In the genomic region with DNA sequence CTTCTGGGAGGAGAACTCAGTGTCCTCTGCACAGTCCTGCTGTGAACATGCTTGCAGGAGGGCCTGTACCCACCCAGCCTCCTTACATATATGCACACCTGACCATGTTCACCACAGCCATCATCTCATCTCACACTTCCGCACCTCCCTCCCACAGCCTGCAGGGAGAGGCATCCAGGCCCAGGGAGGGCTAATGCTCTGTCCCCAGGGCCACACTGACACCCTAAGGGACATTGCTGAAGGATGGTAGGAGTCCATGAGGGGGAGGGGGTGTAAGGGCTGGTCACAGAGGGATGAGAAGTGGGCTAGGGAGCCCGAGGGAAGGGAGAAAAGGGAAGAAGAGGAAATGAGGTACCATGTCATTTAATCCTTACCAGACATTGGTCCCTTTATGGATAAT, we compare ENCODE assay signal across 17 cellular contexts. TPM values are rescaled to one million over a fixed set of nuclear protein-coding genes. Genes with fewer than 3 reads are reported as not detected.
A peak's percentile ranks its signal among the peaks of the same experiment; 100 is the strongest.
DNase-seq lines count a peak whose midpoint lies in the region; ATAC-seq, FAIRE-seq and TF ChIP-seq lines count a peak whose summit lies in the region.
"Had no signal": no experiment of that assay in that cellular context is flagged by ENCODE, and none has a peak within 500 bp of the region (broad histone marks: within the 10 kb centered on the region; RNA-seq: fewer than 3 reads in every experiment).

No MANE protein-coding gene starts in this region.

- no peak overlapping the region for H3K18ac ChIP-seq in H1 (ENCODE audit: extremely low read depth, low read length)

- 100% methylated on average over 2 of the region's 2 CpGs; no CpG with 5 or more reads in 1 of the 2 experiments for WGBS in H1 (ENCODE audit: extremely low coverage in 1 of 2, insufficient coverage in 1 of 2, insufficient read length in 1 of 2, insufficient replicate concordance in 2 of 2, low coverage in 1 of 2, low lambda C conversion rate in 2 of 2, missing lambda C conversion rate in 1 of 2), 2 experiments

- no peak overlapping the region for H2AFZ ChIP-seq in H1 (ENCODE audit: low read length)
- H2AFZ ChIP-seq: GM23248 had no signal

- POLR2A ChIA-PET in H1 (lab: Charles Lee; ENCODE audit: partially characterized antibody) = interaction anchor here (1.2 to 1.3 kb wide), 2 partner anchors 8 to 9 kb away, joined by 3 read pairs; no protein-coding TSS in a partner anchor

- no peak for TF ChIP-seq POLR2A in H1 (IDR thresholded peaks at IDR 0.05; ENCODE audit: control extremely low read depth in 1 of 2, low read depth in 2 of 2, low read length in 2 of 2)

- no peaks in the 10 kb centered on the region for H3K36me3 ChIP-seq in H1 (ENCODE audit: control insufficient read depth in 2 of 4, insufficient read depth in 4 of 4, low read length in 3 of 4)

- H3K14ac ChIP-seq in H1 (ENCODE audit: insufficient read length) = no peak overlapping the region

- H3K79me2 ChIP-seq in H1 (ENCODE audit: control insufficient read depth in 1 of 2, insufficient read depth in 2 of 2, low read length in 2 of 2) = no peaks in the 10 kb centered on the region

- no peak for TF ChIP-seq RAD21 in H1 (IDR thresholded peaks at IDR 0.05 in 1 of 2, conservative IDR thresholded peaks at IDR 0.05 in 1 of 2; ENCODE audit: low read depth in 2 of 2, low read length in 2 of 2)

- no peaks in the 10 kb centered on the region for H3K79me1 ChIP-seq in H1 (ENCODE audit: low read depth, low read length)

- H2BK120ac ChIP-seq in H1 (replicated peaks; ENCODE audit: low read depth, low read length) = no peak overlapping the region

- TF ChIP-seq CTCF in H1 (IDR thresholded peaks at IDR 0.05; ENCODE audit: control extremely low read depth in 1 of 3, insufficient read depth in 1 of 3, low read depth in 1 of 3, low read length in 3 of 3) = no peak

- CTCF ChIA-PET in H1 (lab: Charles Lee; ENCODE audit: partially characterized antibody) = interaction anchor here (0.6 to 16.5 kb wide), 78 partner anchors 12 to 884 kb away, joined by 3 to 290 read pairs (median 7); partner anchors contain the start of genes MYOD1, OTOG and USH1C

- no peak for ATAC-seq in GM19328 (IDR thresholded peaks at IDR 0.05; ENCODE audit: unreplicated experiment)

- no peak overlapping the region for H3K4me2 ChIP-seq in H1 (ENCODE audit: insufficient read depth in 1 of 2, low read depth in 2 of 2, low read length in 2 of 2)
- H3K4me2 ChIP-seq: A549 had no signal

- H3K9ac ChIP-seq in H1 (replicated peaks in 1 of 4; ENCODE audit: extremely low read depth in 1 of 4, low read depth in 3 of 4, low read length in 3 of 4) = no peak overlapping the region
- H3K9ac ChIP-seq: GM23248 had no signal

- no peak overlapping the region for H4K8ac ChIP-seq in H1 (ENCODE audit: extremely low read depth, insufficient read depth, low read length)

- no peak overlapping the region for H2BK20ac ChIP-seq in H1 (ENCODE audit: low read length)

- no peaks in the 10 kb centered on the region for H3K9me3 ChIP-seq in H1 (ENCODE audit: insufficient read depth in 2 of 2, low read depth in 1 of 2, low read length in 1 of 2)
- H3K9me3 ChIP-seq: A549, Caco-2 had no signal

- TF ChIP-seq EP300 in H1 (IDR thresholded peaks at IDR 0.05; ENCODE audit: borderline replicate concordance in 1 of 2, low read depth in 2 of 2, low read length in 2 of 2) = no peak

- no peak overlapping the region for H2AK5ac ChIP-seq in H1 (ENCODE audit: low read depth, low read length)

- peaks cover 7 to 24% (median 18%) of the 10 kb centered on the region in 4 experiments for H3K27me3 ChIP-seq in H1 (replicated peaks in 1 of 4; ENCODE audit: control insufficient read depth in 3 of 4, extremely low read depth in 1 of 4, insufficient read depth in 3 of 4, low read length in 3 of 4)

- H3K56ac ChIP-seq in H1 (replicated peaks; ENCODE audit: insufficient read length, low read depth, low read length) = no peak overlapping the region

- H2BK5ac ChIP-seq in H1 (ENCODE audit: low read depth, low read length) = no peak overlapping the region

- peaks cover 0 to 2% (median under 1%) of the 10 kb centered on the region in 4 experiments; a peak in 3 of 7 replicates for H3K4me1 ChIP-seq in H1 (replicated peaks in 1 of 4; ENCODE audit: control insufficient read depth in 3 of 4, insufficient read depth in 4 of 4, low read length in 3 of 4)
- H3K4me1 ChIP-seq: A549 had no signal

- no peak overlapping the region for H3K23ac ChIP-seq in H1 (ENCODE audit: insufficient read length)

- H2BK15ac ChIP-seq in H1 (ENCODE audit: low read length) = no peak overlapping the region

- no peak overlapping the region for H4K5ac ChIP-seq in H1 (ENCODE audit: insufficient read length, low read depth, low read length)

- no peak overlapping the region for H3K4ac ChIP-seq in H1 (replicated peaks; ENCODE audit: insufficient read length, low read depth, low read length)

- H3K4me3 ChIP-seq in H1 (ENCODE audit: extremely low read depth in 1 of 4, insufficient read depth in 2 of 4, low read depth in 3 of 4, low read length in 4 of 4) = no peak overlapping the region
- H3K4me3 ChIP-seq: A549, GM23248 had no signal

- no peak overlapping the region for H4K91ac ChIP-seq in H1 (replicated peaks; ENCODE audit: insufficient read length, low read length)

- H4K20me1 ChIP-seq in H1 (replicated peaks in 1 of 2; ENCODE audit: control insufficient read depth in 1 of 2, insufficient read depth in 2 of 2, low read length in 2 of 2) = peaks cover 4 to 7% of the 10 kb centered on the region in 2 experiments

- H3K27ac ChIP-seq in H1 (ENCODE audit: low read depth, low read length) = no peak overlapping the region
- H3K27ac ChIP-seq: 22Rv1, A549, C4-2B, GM23248 had no signal

- H2BK12ac ChIP-seq in H1 (ENCODE audit: low read depth, low read length) = 0 out of 2 replicates have a peak overlapping the region, but pooled peaks have one; percentile 50

- no peak for FAIRE-seq in H1 (lab: Jason Lieb, UNC)
- FAIRE-seq: A549, GM18507 had no signal

- DNase-seq in activated effector memory CD4-positive, alpha-beta T cell treated with anti-CD3 and anti-CD28 coated beads, Interleukin-2, amount 50 U/mL, for 16 hours = peak; percentile 53
- no peak for DNase-seq in activated effector memory CD4-positive, alpha-beta T cell treated with Interleukin-2 at 50 U/mL for 16 hours
- DNase-seq in HT-29 (ENCODE audit: low spot score) (peak; percentile 8), H1 (ENCODE audit: low read depth in 1 of 2, low spot score in 2 of 2) (no peak), hippocampal formation (lab: John Stamatoyannopoulos, UW) (no peak), SHP77 treated with DMSO at 0.1 percent for 48 hours (lab: John Stamatoyannopoulos, UW) (no peak)
- DNase-seq: CD4-positive, alpha-beta T cell; KG1 had no signal

- peaks cover 8% of the 10 kb centered on the region for H3K23me2 ChIP-seq in H1 (ENCODE audit: low read depth, low read length)

TF ChIP-seq in H1, 55 proteins besides CTCF, POLR2A, EP300 and RAD21:
- TF ChIP-seq CBX5 (IDR thresholded peaks at IDR 0.05; ENCODE audit: low read depth, low read length) = no peak
- no peak for TF ChIP-seq CBX8 (IDR thresholded peaks at IDR 0.05; ENCODE audit: borderline replicate concordance, low read depth, low read length)
- no peak for TF ChIP-seq BACH1 (IDR thresholded peaks at IDR 0.05; ENCODE audit: low read length)
- TF ChIP-seq SP1 (IDR thresholded peaks at IDR 0.05; ENCODE audit: low read depth, low read length) = no peak
- no peak for TF ChIP-seq SRF (IDR thresholded peaks at IDR 0.05; ENCODE audit: low read depth, low read length)
- TF ChIP-seq JUN (IDR thresholded peaks at IDR 0.05; ENCODE audit: low read depth, low read length) = no peak
- TF ChIP-seq SP2 (IDR thresholded peaks at IDR 0.05; ENCODE audit: low read length) = no peak
TF ChIP-seq in H1: peak in this region for 0.

RNA-seq across cellular contexts. Expression of gene KCNC1, which starts 4.4 kb away (rescaled TPM):
- not detected in 2 replicates for total RNA-seq in HT-29 (2014; rRNA removed; shearing (Covaris generic))
- total RNA-seq in H1 (2021; fragmentation: NEBNext Ultra II Directional; extraction: Animal tissue kit (Norgen Biotek cat#: 25700)) = 0.19 and 0.26 TPM in 2 replicates
- 0.08 and 0.11 TPM in 2 replicates for polyA plus RNA-seq in H1 (2011; rRNA removed)
- 0.13 TPM for polyA plus RNA-seq in H1 (2011; cell fraction: cytosol; rRNA removed)
- polyA plus RNA-seq in H1 (2011; cell fraction: nucleus; rRNA removed) = 0.17 TPM
- 0.16 to 0.52 TPM (median 0.34 TPM) in 4 replicates for polyA plus RNA-seq in H1 (2012, experiment 1 of 2)
- polyA plus RNA-seq in H1 (2012, experiment 2 of 2) = 0.22 TPM
- polyA plus RNA-seq in H1 (2013, experiment 1 of 2) = 0.04 TPM
- 0.04 TPM for polyA plus RNA-seq in H1 (2013, experiment 2 of 2)
- 0.09 and 0.49 TPM in 2 replicates for polyA minus RNA-seq in H1 (2011; rRNA and poly(A)+ RNA removed)
- not detected for polyA minus RNA-seq in H1 (2011; cell fraction: cytosol; rRNA and poly(A)+ RNA removed)
- polyA minus RNA-seq in H1 (2011; cell fraction: nucleus; rRNA and poly(A)+ RNA removed) = 0.20 TPM
- total RNA-seq: CD4-positive, alpha-beta T cell; GM23248; H7 had no signal
- polyA plus RNA-seq: BJ, GM23248 had no signal

RNA-seq across cellular contexts. Expression of gene MYOD1, which starts 10.8 kb away (rescaled TPM):
- total RNA-seq in HT-29 (2014; rRNA removed; shearing (Covaris generic)) = not detected in 2 replicates
- total RNA-seq in H1 (2021; fragmentation: NEBNext Ultra II Directional; extraction: Animal tissue kit (Norgen Biotek cat#: 25700)) = not detected in 2 replicates
- 0.06 TPM in 1 of 2 replicates, not detected in the other for polyA plus RNA-seq in H1 (2011; rRNA removed)
- not detected for polyA plus RNA-seq in H1 (2011; cell fraction: cytosol; rRNA removed)
- polyA plus RNA-seq in H1 (2011; cell fraction: nucleus; rRNA removed) = not detected
- not detected in 4 replicates for polyA plus RNA-seq in H1 (2012, experiment 1 of 2)
- polyA plus RNA-seq in H1 (2012, experiment 2 of 2) = not detected
- not detected for polyA plus RNA-seq in H1 (2013, experiment 1 of 2)
- polyA plus RNA-seq in H1 (2013, experiment 2 of 2) = not detected
- polyA minus RNA-seq in H1 (2011; rRNA and poly(A)+ RNA removed) = not detected in 2 replicates
- polyA minus RNA-seq in H1 (2011; cell fraction: cytosol; rRNA and poly(A)+ RNA removed) = not detected
- not detected for polyA minus RNA-seq in H1 (2011; cell fraction: nucleus; rRNA and poly(A)+ RNA removed)
- total RNA-seq: Caco-2; CD4-positive, alpha-beta T cell; GM23248; H7 had no signal
- polyA plus RNA-seq: A549, BJ, GM23248 had no signal

Comparison
In these comparisons a context has a peak if more than half of its experiments do, and no peak if none do; other contexts are left out.
1. DNase-seq: peak in activated effector memory CD4-positive, alpha-beta T cell treated with anti-CD3 and anti-CD28 coated beads, Interleukin-2, amount 50 U/mL, for 16 hours (single experiment) and HT-29 (single experiment); none in activated effector memory CD4-positive, alpha-beta T cell treated with Interleukin-2 at 50 U/mL for 16 hours (single experiment), H1 (0 of 2), hippocampal formation (0 of 2) and SHP77 treated with DMSO at 0.1 percent for 48 hours (single experiment).